ENCODE assay signal across 28 cellular contexts in genomic region chr2:196703660-196704209, GRCh38.
DNase-seq lines count a peak whose midpoint lies in the region; ATAC-seq and TF ChIP-seq lines count a peak whose summit lies in the region.
"Had no signal": no experiment of that assay in that cellular context is flagged by ENCODE, and none has a peak within 500 bp of the region (broad histone marks: within the 10 kb centered on the region; RNA-seq: fewer than 3 reads in every experiment).

No MANE protein-coding gene starts in this region.

- intact Hi-C loops in HCT116 (cut with micrococcal nuclease) (no loop called here), natural killer cell (cut with micrococcal nuclease) (no loop called here), upper lobe of right lung (cut with DNase I) (no loop called here)

- H3K9me2 ChIP-seq in HCT116 (ENCODE audit: insufficient read depth): no peaks in the 10 kb centered on the region

- H3K27me3 ChIP-seq in HCT116 (ENCODE audit: insufficient read depth, low read length): no peaks in the 10 kb centered on the region
- H3K27me3 ChIP-seq in foreskin keratinocyte: no peaks in the 10 kb centered on the region
- no peaks in the 10 kb centered on the region for H3K27me3 ChIP-seq in upper lobe of right lung
- H3K27me3 ChIP-seq: BLaER1, breast epithelium, neutrophil, transverse colon had no signal

- BruUV-seq in HCT116 (replicated peaks; lab: Mats Ljungman, UMichigan): no TSS peak

- no peak overlapping the region for H3K4me3 Mint-ChIP-seq in natural killer cell
- H3K4me3 Mint-ChIP-seq: activated CD4-positive, alpha-beta memory T cell treated with anti-CD3 and anti-CD28 coated beads for 36 hours; activated naive CD8-positive, alpha-beta T cell treated with anti-CD3 and anti-CD28 coated beads, Interleukin-2, amount 10 ng/mL, durations not matched to agents 7 days and 5 days; effector memory CD8-positive, alpha-beta T cell had no signal

- H3K9me3 ChIP-seq in HCT116 (ENCODE audit: control insufficient read depth in 1 of 2, insufficient read depth in 1 of 2, low read depth in 1 of 2, low read length in 2 of 2): no peaks in the 10 kb centered on the region
- no peaks in the 10 kb centered on the region for H3K9me3 ChIP-seq in upper lobe of right lung
- H3K9me3 ChIP-seq: BLaER1, breast epithelium, Caco-2, neutrophil, prostate gland, transverse colon had no signal

- CTCF ChIA-PET in HCT116 (lab: Charles Lee): no interaction called here

- H3K9me3 Mint-ChIP-seq in natural killer cell: no peaks in the 10 kb centered on the region
- H3K9me3 Mint-ChIP-seq: activated CD4-positive, alpha-beta memory T cell treated with anti-CD3 and anti-CD28 coated beads for 36 hours; effector memory CD8-positive, alpha-beta T cell had no signal

- H3K27ac ChIP-seq in HCT116 (ENCODE audit: low read depth, low read length) (no peak overlapping the region), foreskin keratinocyte (no peak overlapping the region), upper lobe of right lung (no peak overlapping the region)
- H3K27ac ChIP-seq: BLaER1, breast epithelium, coronary artery, KMS-11, neutrophil, PC-9, prostate gland, transverse colon had no signal

- no peak for TF ChIP-seq POLR2A in HCT116 (IDR thresholded peaks at IDR 0.05; ENCODE audit: borderline replicate concordance, extremely low read depth, insufficient read depth, insufficient read length)

- H3K36me3 Mint-ChIP-seq in natural killer cell: no peaks in the 10 kb centered on the region
- H3K36me3 Mint-ChIP-seq: activated CD4-positive, alpha-beta memory T cell treated with anti-CD3 and anti-CD28 coated beads for 36 hours had no signal

- no peak overlapping the region for H2AFZ ChIP-seq in HCT116 (ENCODE audit: low read depth, low read length, poor library complexity, severe bottlenecking)
- H2AFZ ChIP-seq: PC-9 had no signal

- DNase-seq in AG08395 (ENCODE audit: low spot score) (peak; percentile 14), HCT116 (ENCODE audit: low read depth, low spot score) (no peak), astrocyte of the hippocampus (ENCODE audit: low read depth, low spot score) (peak; percentile 18), foreskin keratinocyte (peak; percentile 10 to 53), natural killer cell (no peak), upper lobe of right lung (no peak)
- DNase-seq: activated CD4-positive, alpha-beta memory T cell treated with anti-CD3 and anti-CD28 coated beads for 36 hours; activated CD8-positive, alpha-beta memory T cell treated with anti-CD3 and anti-CD28 coated beads, Interleukin-2, amount 50 U/mL, for 48 hours; activated naive CD8-positive, alpha-beta T cell treated with anti-CD3 and anti-CD28 coated beads, Interleukin-2, amount 10 ng/mL, durations not matched to agents 7 days and 5 days; Caco-2; effector memory CD8-positive, alpha-beta T cell; head of caudate nucleus; NCI-H146; NCI-H524; NK-92 treated with Interleukin-12 subunit alpha and Interleukin-12 subunit beta, amount 100 ng/mL, for 24 hours; PC-9; SHP77; SW 1271; transverse colon had no signal

- H3K4me1 Mint-ChIP-seq in natural killer cell: no peaks in the 10 kb centered on the region

- TF ChIP-seq CTCF in HCT116 (IDR thresholded peaks at IDR 0.05 in 2 of 3, conservative IDR thresholded peaks at IDR 0.05 in 1 of 3; ENCODE audit: borderline replicate concordance in 1 of 3, insufficient read depth in 1 of 3, low read depth in 2 of 3, low read length in 2 of 3): no peak
- TF ChIP-seq CTCF in foreskin keratinocyte (conservative IDR thresholded peaks at IDR 0.05): no peak
- TF ChIP-seq CTCF in natural killer cell (IDR thresholded peaks at IDR 0.05): no peak
- no peak for TF ChIP-seq CTCF in upper lobe of right lung (IDR thresholded peaks at IDR 0.05)

- no peak overlapping the region for H3K27ac Mint-ChIP-seq in natural killer cell
- H3K27ac Mint-ChIP-seq: activated CD4-positive, alpha-beta memory T cell treated with anti-CD3 and anti-CD28 coated beads for 36 hours; activated naive CD8-positive, alpha-beta T cell treated with anti-CD3 and anti-CD28 coated beads, Interleukin-2, amount 10 ng/mL, durations not matched to agents 7 days and 5 days; effector memory CD8-positive, alpha-beta T cell had no signal

- H4K20me1 ChIP-seq in HCT116 (ENCODE audit: insufficient read depth): no peaks in the 10 kb centered on the region
- H4K20me1 ChIP-seq: BLaER1 had no signal

- POLR2A ChIA-PET in HCT116 (lab: Charles Lee): no interaction called here

- H3K36me3 ChIP-seq in HCT116 (ENCODE audit: control insufficient read depth in 1 of 2, insufficient read depth in 2 of 2, low read length in 2 of 2): no peaks in the 10 kb centered on the region; a peak in 1 of 4 replicates
- H3K36me3 ChIP-seq in upper lobe of right lung: no peaks in the 10 kb centered on the region
- H3K36me3 ChIP-seq: breast epithelium, neutrophil, prostate gland, transverse colon had no signal

- TF ChIP-seq RAD21 in HCT116 (IDR thresholded peaks at IDR 0.05; ENCODE audit: low read depth): no peak

- ATAC-seq in HCT116: no peak
- no peak for ATAC-seq in foreskin keratinocyte
- ATAC-seq in GM18873 (IDR thresholded peaks at IDR 0.05; ENCODE audit: low FRiP score, unreplicated experiment): no peak
- no peak for ATAC-seq in natural killer cell
- ATAC-seq in GM21390 (IDR thresholded peaks at IDR 0.05; ENCODE audit: unreplicated experiment): no peak
- ATAC-seq in upper lobe of right lung: no peak
- ATAC-seq: effector memory CD8-positive, alpha-beta T cell; esophagus mucosa had no signal

- H3K4me1 ChIP-seq in HCT116 (ENCODE audit: control insufficient read depth in 1 of 2, insufficient read depth in 2 of 2, low read length in 2 of 2) (peaks cover 0 to 5% of the 10 kb centered on the region in 2 experiments; a peak in 2 of 4 replicates), foreskin keratinocyte (peaks cover 6% of the 10 kb centered on the region), upper lobe of right lung (no peaks in the 10 kb centered on the region)
- H3K4me1 ChIP-seq: BLaER1, breast epithelium, Caco-2, prostate gland, transverse colon had no signal

- no peaks in the 10 kb centered on the region for H3K27me3 Mint-ChIP-seq in natural killer cell (ENCODE audit: low read depth in 2 of 2)
- H3K27me3 Mint-ChIP-seq: activated CD4-positive, alpha-beta memory T cell treated with anti-CD3 and anti-CD28 coated beads for 36 hours; activated naive CD8-positive, alpha-beta T cell treated with anti-CD3 and anti-CD28 coated beads, Interleukin-2, amount 10 ng/mL, durations not matched to agents 7 days and 5 days; effector memory CD8-positive, alpha-beta T cell had no signal

- RAD21 ChIA-PET in HCT116 (lab: Charles Lee; ENCODE audit: low non-redundant PET in 1 of 2, low total read pairs in 2 of 2, uncharacterized antibody in 2 of 2, unreplicated experiment in 2 of 2): no interaction called here

- 0 out of 2 replicates have a peak overlapping the region, but pooled peaks have one; percentile 7 for H3K4me2 ChIP-seq in HCT116 (ENCODE audit: low read length)
- H3K4me2 ChIP-seq: BLaER1, KMS-11, PC-9 had no signal

- H3K9ac ChIP-seq in HCT116 (ENCODE audit: low read length): no peak overlapping the region
- H3K9ac ChIP-seq: BLaER1, KMS-11 had no signal

- H3K79me2 ChIP-seq in HCT116 (ENCODE audit: insufficient read depth, low read length): no peaks in the 10 kb centered on the region

- H3K4me3 ChIP-seq in HCT116 (replicated peaks in 1 of 2; ENCODE audit: low read depth in 1 of 2, low read length in 2 of 2): no peak overlapping the region
- no peak overlapping the region for H3K4me3 ChIP-seq in upper lobe of right lung
- H3K4me3 ChIP-seq: BLaER1, breast epithelium, coronary artery, PC-9, prostate gland, transverse colon had no signal

TF ChIP-seq in HCT116, 20 proteins besides CTCF, POLR2A, EP300 and RAD21 (continues in another document):
- TF ChIP-seq ELF1 (IDR thresholded peaks at IDR 0.05; ENCODE audit: borderline replicate concordance, low read depth): no peak
- no peak for TF ChIP-seq ATF3 (IDR thresholded peaks at IDR 0.05)
- no peak for TF ChIP-seq EGR1 (IDR thresholded peaks at IDR 0.05; ENCODE audit: low read depth)
- TF ChIP-seq FOSL1 (IDR thresholded peaks at IDR 0.05; ENCODE audit: low read depth): no peak
- TF ChIP-seq MAX (IDR thresholded peaks at IDR 0.05): no peak
- no peak for TF ChIP-seq CEBPB (IDR thresholded peaks at IDR 0.05; ENCODE audit: low read depth)
- TF ChIP-seq EZH2phosphoT487 (IDR thresholded peaks at IDR 0.05; ENCODE audit: borderline replicate concordance): no peak
- no peak for TF ChIP-seq SIN3A (IDR thresholded peaks at IDR 0.05; ENCODE audit: low read depth)
- TF ChIP-seq YY1 (IDR thresholded peaks at IDR 0.05; ENCODE audit: extremely low read depth, insufficient replicate concordance, low read depth, low read length): no peak
- TF ChIP-seq CBX3 (IDR thresholded peaks at IDR 0.05; ENCODE audit: low read depth): no peak
- no peak for TF ChIP-seq JUND (IDR thresholded peaks at IDR 0.05)

Comparison
In these comparisons a context has a peak if more than half of its experiments do, and no peak if none do; other contexts are left out.
1. DNase-seq: peak in AG08395 (single experiment), astrocyte of the hippocampus (single experiment) and foreskin keratinocyte (2 of 2); none in HCT116 (single experiment), natural killer cell (single experiment) and upper lobe of right lung (single experiment).